ENCODE assay signal across 1 cellular context in the genomic region with DNA sequence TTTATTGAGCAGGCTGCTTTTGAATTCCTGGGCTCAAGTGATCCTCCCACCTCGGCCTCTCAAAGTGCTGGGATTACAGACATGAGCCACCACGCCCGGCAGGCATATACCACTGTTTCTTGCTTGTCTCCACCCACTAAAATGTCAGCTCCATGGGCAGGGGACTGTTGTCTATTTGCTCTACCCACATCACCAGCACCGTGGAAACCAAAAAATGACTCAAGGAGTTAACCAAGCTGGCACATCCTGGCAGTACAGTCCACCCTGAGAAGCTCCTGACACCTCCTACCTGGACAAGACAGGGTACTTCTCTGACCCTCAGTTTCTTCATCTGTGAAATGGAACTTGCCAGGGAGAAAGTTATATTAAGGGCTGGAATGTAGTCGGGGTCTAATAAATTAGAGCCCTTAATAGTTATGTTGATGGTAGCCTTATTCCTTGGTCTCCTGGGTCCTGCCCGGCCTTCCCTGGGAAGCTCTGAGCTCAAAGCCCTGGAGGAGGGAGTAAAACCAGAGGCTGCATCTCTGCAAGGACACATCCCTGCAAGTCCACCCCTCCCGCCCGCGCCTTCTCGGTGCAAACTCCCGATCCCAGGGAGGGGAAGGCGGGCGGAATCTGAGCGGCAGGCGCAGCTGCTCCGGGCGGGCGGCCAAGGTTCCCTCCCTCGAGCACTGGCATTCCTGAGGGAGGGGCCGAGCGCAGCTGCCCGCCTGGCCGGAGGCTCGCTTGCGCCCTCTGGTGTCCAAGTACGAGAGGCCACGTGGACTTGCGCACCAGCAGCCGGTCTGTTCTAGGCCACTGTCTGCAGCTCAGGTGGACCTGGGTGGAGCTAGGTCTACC.
TF ChIP-seq lines count a peak whose summit lies in the region.

No MANE protein-coding gene starts in this region.

TF ChIP-seq in HepG2, 621 proteins besides CTCF, POLR2A, EP300 and RAD21 (continued from another document and continues in another):
- TF ChIP-seq, protein P1, sequence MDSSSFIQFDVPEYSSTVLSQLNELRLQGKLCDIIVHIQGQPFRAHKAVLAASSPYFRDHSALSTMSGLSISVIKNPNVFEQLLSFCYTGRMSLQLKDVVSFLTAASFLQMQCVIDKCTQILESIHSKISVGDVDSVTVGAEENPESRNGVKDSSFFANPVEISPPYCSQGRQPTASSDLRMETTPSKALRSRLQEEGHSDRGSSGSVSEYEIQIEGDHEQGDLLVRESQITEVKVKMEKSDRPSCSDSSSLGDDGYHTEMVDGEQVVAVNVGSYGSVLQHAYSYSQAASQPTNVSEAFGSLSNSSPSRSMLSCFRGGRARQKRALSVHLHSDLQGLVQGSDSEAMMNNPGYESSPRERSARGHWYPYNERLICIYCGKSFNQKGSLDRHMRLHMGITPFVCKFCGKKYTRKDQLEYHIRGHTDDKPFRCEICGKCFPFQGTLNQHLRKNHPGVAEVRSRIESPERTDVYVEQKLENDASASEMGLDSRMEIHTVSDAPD (CRISPR knock-in tag; IDR thresholded peaks at IDR 0.05): no peak
- TF ChIP-seq ZBTB7B (CRISPR knock-in tag; IDR thresholded peaks at IDR 0.05) (peak; percentile 77; the same call in 1 of the 2 replicates), FOXC1 (CRISPR knock-in tag; IDR thresholded peaks at IDR 0.05; ENCODE audit: borderline replicate concordance) (peak; percentile 83), ZNF652 (CRISPR knock-in tag; IDR thresholded peaks at IDR 0.05; ENCODE audit: borderline replicate concordance, low read depth) (no peak), SALL1 (CRISPR knock-in tag; IDR thresholded peaks at IDR 0.05) (peak; percentile 94), ZNF451 (CRISPR knock-in tag; IDR thresholded peaks at IDR 0.05) (peak; percentile 92), ZNF207 (IDR thresholded peaks at IDR 0.05; ENCODE audit: borderline replicate concordance) (no peak), JUN (CRISPR knock-in tag; IDR thresholded peaks at IDR 0.05) (no peak), ONECUT2 (CRISPR knock-in tag; IDR thresholded peaks at IDR 0.05) (no peak), NFYB (CRISPR knock-in tag; IDR thresholded peaks at IDR 0.05) (no peak), TCF7L2 (IDR thresholded peaks at IDR 0.05; ENCODE audit: low read depth, low read length) (no peak), THYN1 (CRISPR knock-in tag; IDR thresholded peaks at IDR 0.05; ENCODE audit: borderline replicate concordance, low read depth) (no peak), ZNF235 (CRISPR knock-in tag; IDR thresholded peaks at IDR 0.05; ENCODE audit: borderline replicate concordance) (peak; percentile 44; the same call in 1 of the 2 replicates), EED (CRISPR knock-in tag; IDR thresholded peaks at IDR 0.05) (no peak), ZBTB7A (CRISPR knock-in tag; IDR thresholded peaks at IDR 0.05) (no peak), ETV6 (CRISPR knock-in tag; conservative IDR thresholded peaks at IDR 0.05) (no peak), ZNF781 (CRISPR knock-in tag; IDR thresholded peaks at IDR 0.05; ENCODE audit: borderline replicate concordance, not compliant biosample characterization) (peak; percentile 31), SIX4 (CRISPR knock-in tag; IDR thresholded peaks at IDR 0.05) (peak; percentile 57), MYNN (CRISPR knock-in tag; IDR thresholded peaks at IDR 0.05; ENCODE audit: low read depth) (no peak), RELA (CRISPR knock-in tag; IDR thresholded peaks at IDR 0.05) (peak; percentile 74; the same call in 1 of the 2 replicates), MAFG (CRISPR knock-in tag; IDR thresholded peaks at IDR 0.05) (no peak), U2AF1 (optimal IDR thresholded peaks at IDR 0.05; ENCODE audit: low read depth, low read length) (no peak), ZNF230 (CRISPR knock-in tag; IDR thresholded peaks at IDR 0.05) (no peak; the same call in 1 of the 2 replicates), ZNF558 (CRISPR knock-in tag; IDR thresholded peaks at IDR 0.05; ENCODE audit: borderline replicate concordance) (no peak), POLR2AphosphoS5 (IDR thresholded peaks at IDR 0.05; ENCODE audit: low read depth, low read length) (no peak), ZNF430 (CRISPR knock-in tag; IDR thresholded peaks at IDR 0.05) (peak; percentile 65; the same call in 1 of the 2 replicates), NFRKB (IDR thresholded peaks at IDR 0.05) (no peak), ZFP1 (CRISPR knock-in tag; IDR thresholded peaks at IDR 0.05) (peak; percentile 80; the same call in 1 of the 2 replicates), ARID2 (CRISPR knock-in tag; IDR thresholded peaks at IDR 0.05; ENCODE audit: borderline replicate concordance) (no peak), ZNF773 (CRISPR knock-in tag; IDR thresholded peaks at IDR 0.05; ENCODE audit: borderline replicate concordance) (no peak), ZNF556 (CRISPR knock-in tag; IDR thresholded peaks at IDR 0.05; ENCODE audit: borderline replicate concordance) (peak; percentile 88), CEBPG (CRISPR knock-in tag; IDR thresholded peaks at IDR 0.05) (peak; percentile 52; the same call in 1 of the 2 replicates), ZNF282 (IDR thresholded peaks at IDR 0.05; ENCODE audit: partially characterized antibody) (no peak), GTF2F1 (IDR thresholded peaks at IDR 0.05; ENCODE audit: low read length) (no peak; the same call in 1 of the 2 replicates), MED8 (CRISPR knock-in tag; IDR thresholded peaks at IDR 0.05; ENCODE audit: insufficient replicate concordance) (peak; percentile 17), ZNF747 (CRISPR knock-in tag; IDR thresholded peaks at IDR 0.05; ENCODE audit: borderline replicate concordance) (peak; percentile 42; the same call in 1 of the 2 replicates), KLF11 (CRISPR knock-in tag; IDR thresholded peaks at IDR 0.05) (no peak), SOX13 (IDR thresholded peaks at IDR 0.05) (no peak), SOX13 (CRISPR knock-in tag; conservative IDR thresholded peaks at IDR 0.05 in 1 of 2, IDR thresholded peaks at IDR 0.05 in 1 of 2) (peak in 1 of 2 experiments; percentile 73; a peak in 2 of 4 replicates), RFX3 (CRISPR knock-in tag; IDR thresholded peaks at IDR 0.05) (no peak)
- TF ChIP-seq, protein P2, sequence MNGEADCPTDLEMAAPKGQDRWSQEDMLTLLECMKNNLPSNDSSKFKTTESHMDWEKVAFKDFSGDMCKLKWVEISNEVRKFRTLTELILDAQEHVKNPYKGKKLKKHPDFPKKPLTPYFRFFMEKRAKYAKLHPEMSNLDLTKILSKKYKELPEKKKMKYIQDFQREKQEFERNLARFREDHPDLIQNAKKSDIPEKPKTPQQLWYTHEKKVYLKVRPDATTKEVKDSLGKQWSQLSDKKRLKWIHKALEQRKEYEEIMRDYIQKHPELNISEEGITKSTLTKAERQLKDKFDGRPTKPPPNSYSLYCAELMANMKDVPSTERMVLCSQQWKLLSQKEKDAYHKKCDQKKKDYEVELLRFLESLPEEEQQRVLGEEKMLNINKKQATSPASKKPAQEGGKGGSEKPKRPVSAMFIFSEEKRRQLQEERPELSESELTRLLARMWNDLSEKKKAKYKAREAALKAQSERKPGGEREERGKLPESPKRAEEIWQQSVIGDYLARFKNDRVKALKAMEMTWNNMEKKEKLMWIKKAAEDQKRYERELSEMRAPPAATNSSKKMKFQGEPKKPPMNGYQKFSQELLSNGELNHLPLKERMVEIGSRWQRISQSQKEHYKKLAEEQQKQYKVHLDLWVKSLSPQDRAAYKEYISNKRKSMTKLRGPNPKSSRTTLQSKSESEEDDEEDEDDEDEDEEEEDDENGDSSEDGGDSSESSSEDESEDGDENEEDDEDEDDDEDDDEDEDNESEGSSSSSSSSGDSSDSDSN (CRISPR knock-in tag; IDR thresholded peaks at IDR 0.05): peak; percentile 69
- TF ChIP-seq, protein P3, sequence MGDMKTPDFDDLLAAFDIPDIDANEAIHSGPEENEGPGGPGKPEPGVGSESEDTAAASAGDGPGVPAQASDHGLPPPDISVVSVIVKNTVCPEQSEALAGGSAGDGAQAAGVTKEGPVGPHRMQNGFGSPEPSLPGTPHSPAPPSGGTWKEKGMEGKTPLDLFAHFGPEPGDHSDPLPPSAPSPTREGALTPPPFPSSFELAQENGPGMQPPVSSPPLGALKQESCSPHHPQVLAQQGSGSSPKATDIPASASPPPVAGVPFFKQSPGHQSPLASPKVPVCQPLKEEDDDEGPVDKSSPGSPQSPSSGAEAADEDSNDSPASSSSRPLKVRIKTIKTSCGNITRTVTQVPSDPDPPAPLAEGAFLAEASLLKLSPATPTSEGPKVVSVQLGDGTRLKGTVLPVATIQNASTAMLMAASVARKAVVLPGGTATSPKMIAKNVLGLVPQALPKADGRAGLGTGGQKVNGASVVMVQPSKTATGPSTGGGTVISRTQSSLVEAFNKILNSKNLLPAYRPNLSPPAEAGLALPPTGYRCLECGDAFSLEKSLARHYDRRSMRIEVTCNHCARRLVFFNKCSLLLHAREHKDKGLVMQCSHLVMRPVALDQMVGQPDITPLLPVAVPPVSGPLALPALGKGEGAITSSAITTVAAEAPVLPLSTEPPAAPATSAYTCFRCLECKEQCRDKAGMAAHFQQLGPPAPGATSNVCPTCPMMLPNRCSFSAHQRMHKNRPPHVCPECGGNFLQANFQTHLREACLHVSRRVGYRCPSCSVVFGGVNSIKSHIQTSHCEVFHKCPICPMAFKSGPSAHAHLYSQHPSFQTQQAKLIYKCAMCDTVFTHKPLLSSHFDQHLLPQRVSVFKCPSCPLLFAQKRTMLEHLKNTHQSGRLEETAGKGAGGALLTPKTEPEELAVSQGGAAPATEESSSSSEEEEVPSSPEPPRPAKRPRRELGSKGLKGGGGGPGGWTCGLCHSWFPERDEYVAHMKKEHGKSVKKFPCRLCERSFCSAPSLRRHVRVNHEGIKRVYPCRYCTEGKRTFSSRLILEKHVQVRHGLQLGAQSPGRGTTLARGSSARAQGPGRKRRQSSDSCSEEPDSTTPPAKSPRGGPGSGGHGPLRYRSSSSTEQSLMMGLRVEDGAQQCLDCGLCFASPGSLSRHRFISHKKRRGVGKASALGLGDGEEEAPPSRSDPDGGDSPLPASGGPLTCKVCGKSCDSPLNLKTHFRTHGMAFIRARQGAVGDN (CRISPR knock-in tag; IDR thresholded peaks at IDR 0.05): peak; percentile 80
- TF ChIP-seq, protein P4, sequence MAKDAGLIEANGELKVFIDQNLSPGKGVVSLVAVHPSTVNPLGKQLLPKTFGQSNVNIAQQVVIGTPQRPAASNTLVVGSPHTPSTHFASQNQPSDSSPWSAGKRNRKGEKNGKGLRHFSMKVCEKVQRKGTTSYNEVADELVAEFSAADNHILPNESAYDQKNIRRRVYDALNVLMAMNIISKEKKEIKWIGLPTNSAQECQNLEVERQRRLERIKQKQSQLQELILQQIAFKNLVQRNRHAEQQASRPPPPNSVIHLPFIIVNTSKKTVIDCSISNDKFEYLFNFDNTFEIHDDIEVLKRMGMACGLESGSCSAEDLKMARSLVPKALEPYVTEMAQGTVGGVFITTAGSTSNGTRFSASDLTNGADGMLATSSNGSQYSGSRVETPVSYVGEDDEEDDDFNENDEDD (CRISPR knock-in tag; IDR thresholded peaks at IDR 0.05; ENCODE audit: borderline replicate concordance): peak; percentile 82
- TF ChIP-seq, protein P5, sequence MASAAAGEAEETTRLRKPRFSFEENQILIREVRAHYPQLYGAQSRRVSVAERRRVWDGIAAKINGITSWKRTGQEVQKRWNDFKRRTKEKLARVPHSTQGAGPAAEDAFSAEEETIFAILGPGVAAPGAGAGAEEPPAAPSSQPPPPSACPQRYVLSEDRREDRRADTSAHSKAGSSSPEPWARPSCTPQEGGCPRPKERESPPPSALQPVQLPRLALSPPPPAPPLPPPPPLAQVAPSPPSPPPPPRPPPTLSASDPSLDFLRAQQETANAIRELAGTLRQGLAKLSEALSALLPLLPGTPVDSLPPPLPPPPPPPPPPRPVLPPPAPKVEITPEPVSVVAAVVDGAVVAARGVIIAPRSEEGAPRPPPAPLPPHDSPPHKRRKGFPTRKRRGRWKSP (CRISPR knock-in tag; IDR thresholded peaks at IDR 0.05): peak; percentile 98
- TF ChIP-seq, protein P6, sequence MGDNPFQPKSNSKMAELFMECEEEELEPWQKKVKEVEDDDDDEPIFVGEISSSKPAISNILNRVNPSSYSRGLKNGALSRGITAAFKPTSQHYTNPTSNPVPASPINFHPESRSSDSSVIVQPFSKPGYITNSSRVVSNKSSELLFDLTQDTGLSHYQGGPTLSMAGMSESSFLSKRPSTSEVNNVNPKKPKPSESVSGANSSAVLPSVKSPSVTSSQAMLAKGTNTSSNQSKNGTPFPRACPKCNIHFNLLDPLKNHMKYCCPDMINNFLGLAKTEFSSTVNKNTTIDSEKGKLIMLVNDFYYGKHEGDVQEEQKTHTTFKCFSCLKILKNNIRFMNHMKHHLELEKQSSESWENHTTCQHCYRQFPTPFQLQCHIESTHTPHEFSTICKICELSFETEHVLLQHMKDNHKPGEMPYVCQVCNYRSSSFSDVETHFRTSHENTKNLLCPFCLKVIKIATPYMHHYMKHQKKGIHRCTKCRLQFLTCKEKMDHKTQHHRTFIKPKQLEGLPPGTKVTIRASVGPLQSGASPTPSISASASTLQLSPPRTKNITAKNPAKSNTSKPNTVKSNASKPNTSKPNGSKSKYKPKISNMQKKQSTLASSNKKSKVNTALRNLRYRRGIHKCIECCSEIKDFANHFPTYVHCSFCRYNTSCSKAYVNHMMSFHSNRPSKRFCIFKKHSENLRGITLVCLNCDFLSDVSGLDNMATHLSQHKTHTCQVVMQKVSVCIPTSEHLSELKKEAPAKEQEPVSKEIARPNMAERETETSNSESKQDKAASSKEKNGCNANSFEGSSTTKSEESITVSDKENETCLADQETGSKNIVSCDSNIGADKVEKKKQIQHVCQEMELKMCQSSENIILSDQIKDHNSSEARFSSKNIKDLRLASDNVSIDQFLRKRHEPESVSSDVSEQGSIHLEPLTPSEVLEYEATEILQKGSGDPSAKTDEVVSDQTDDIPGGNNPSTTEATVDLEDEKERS (CRISPR knock-in tag; IDR thresholded peaks at IDR 0.05): peak; percentile 81; the same call in 1 of the 2 replicates
- TF ChIP-seq, protein P7, sequence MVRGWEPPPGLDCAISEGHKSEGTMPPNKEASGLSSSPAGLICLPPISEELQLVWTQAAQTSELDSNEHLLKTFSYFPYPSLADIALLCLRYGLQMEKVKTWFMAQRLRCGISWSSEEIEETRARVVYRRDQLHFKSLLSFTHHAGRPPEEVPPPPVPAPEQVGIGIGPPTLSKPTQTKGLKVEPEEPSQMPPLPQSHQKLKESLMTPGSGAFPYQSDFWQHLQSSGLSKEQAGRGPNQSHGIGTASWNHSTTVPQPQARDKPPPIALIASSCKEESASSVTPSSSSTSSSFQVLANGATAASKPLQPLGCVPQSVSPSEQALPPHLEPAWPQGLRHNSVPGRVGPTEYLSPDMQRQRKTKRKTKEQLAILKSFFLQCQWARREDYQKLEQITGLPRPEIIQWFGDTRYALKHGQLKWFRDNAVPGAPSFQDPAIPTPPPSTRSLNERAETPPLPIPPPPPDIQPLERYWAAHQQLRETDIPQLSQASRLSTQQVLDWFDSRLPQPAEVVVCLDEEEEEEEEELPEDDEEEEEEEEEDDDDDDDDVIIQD (CRISPR knock-in tag; IDR thresholded peaks at IDR 0.05; ENCODE audit: low read depth): peak; percentile 71
- TF ChIP-seq, protein P8, sequence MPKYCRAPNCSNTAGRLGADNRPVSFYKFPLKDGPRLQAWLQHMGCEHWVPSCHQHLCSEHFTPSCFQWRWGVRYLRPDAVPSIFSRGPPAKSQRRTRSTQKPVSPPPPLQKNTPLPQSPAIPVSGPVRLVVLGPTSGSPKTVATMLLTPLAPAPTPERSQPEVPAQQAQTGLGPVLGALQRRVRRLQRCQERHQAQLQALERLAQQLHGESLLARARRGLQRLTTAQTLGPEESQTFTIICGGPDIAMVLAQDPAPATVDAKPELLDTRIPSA (CRISPR knock-in tag; IDR thresholded peaks at IDR 0.05; ENCODE audit: borderline replicate concordance): no peak
